In genomic region chr7:74230446-74231231, GRCh38 we compare ENCODE assay signal across 10 cellular contexts. TPM values are rescaled to one million over a fixed set of nuclear protein-coding genes. Genes with fewer than 3 reads are reported as not detected.
DNase-seq lines count a peak whose midpoint lies in the region; ATAC-seq and TF ChIP-seq lines count a peak whose summit lies in the region.
"Had no signal": no experiment of that assay in that cellular context is flagged by ENCODE, and none has a peak within 500 bp of the region (broad histone marks: within the 10 kb centered on the region; RNA-seq: fewer than 3 reads in every experiment).

No MANE protein-coding gene starts in this region.

- ATAC-seq in GM18498 (IDR thresholded peaks at IDR 0.05; ENCODE audit: unreplicated experiment) = peak; percentile 47
- ATAC-seq in GM21390 (IDR thresholded peaks at IDR 0.05; ENCODE audit: unreplicated experiment) = peak; percentile 19
- peak; percentile 10 for ATAC-seq in HG03460 (IDR thresholded peaks at IDR 0.05; ENCODE audit: unreplicated experiment)
- ATAC-seq in HG02840 (IDR thresholded peaks at IDR 0.05; ENCODE audit: low FRiP score, unreplicated experiment) = no peak
- ATAC-seq in left cardiac atrium = no peak
- ATAC-seq: psoas muscle had no signal

- DNase-seq in germinal center (ENCODE audit: low spot score) (peak; percentile 62), A673 (ENCODE audit: low spot score) (no peak), DMS153 (lab: John Stamatoyannopoulos, UW) (no peak), left cardiac atrium (no peak)
- DNase-seq: activated naive CD4-positive, alpha-beta T cell; psoas muscle had no signal

- intact Hi-C loops in A673 (cut with micrococcal nuclease; ENCODE audit: unreplicated experiment) (no loop called here), left cardiac atrium (cut with DNase I) (no loop called here)

- H3K4me3 ChIP-seq in A673 (ENCODE audit: low read depth, low read length, poor library complexity, severe bottlenecking) = no peak overlapping the region
- H3K4me3 ChIP-seq: psoas muscle had no signal

- no peak for TF ChIP-seq CTCF in A673 (conservative IDR thresholded peaks at IDR 0.05; ENCODE audit: low read depth, low read length)

- BruUV-seq in A673 (replicated peaks; lab: Mats Ljungman, UMichigan) = no TSS peak

- peaks cover 53% of the 10 kb centered on the region for H3K36me3 ChIP-seq in A673 (ENCODE audit: insufficient read depth, low read length, poor library complexity, severe bottlenecking)

- POLR2A ChIA-PET in A673 (lab: Charles Lee; ENCODE audit: low non-redundant PET) = no interaction called here

- H3K27ac ChIP-seq in A673 (ENCODE audit: low read depth, low read length, poor library complexity, severe bottlenecking) = no peak overlapping the region
- H3K27ac ChIP-seq: psoas muscle had no signal

- CTCF ChIA-PET in A673 (lab: Charles Lee) = no interaction called here

- no peaks in the 10 kb centered on the region for H3K4me1 ChIP-seq in A673 (ENCODE audit: insufficient read depth, low read length, poor library complexity, severe bottlenecking)
- H3K4me1 ChIP-seq: psoas muscle had no signal

- no peaks in the 10 kb centered on the region for H3K9me3 ChIP-seq in A673 (ENCODE audit: low read depth, low read length, poor library complexity, severe bottlenecking)
- H3K9me3 ChIP-seq: psoas muscle had no signal

- no peaks in the 10 kb centered on the region for H3K27me3 ChIP-seq in A673 (replicated peaks; ENCODE audit: insufficient read depth, low read depth, low read length, poor library complexity)

RNA-seq across cellular contexts. Expression of gene LAT2, which starts 20.8 kb away (rescaled TPM):
- total RNA-seq in A673 (2021) = 0.28 and 0.58 TPM in 2 replicates
- total RNA-seq in left cardiac atrium = 1 to 10 TPM; 4.2 to 5.6 TPM

RNA-seq across cellular contexts. Expression of gene RFC2, which starts 23.6 kb away (rescaled TPM):
- 113 and 125 TPM in 2 replicates for total RNA-seq in A673 (2021)
- total RNA-seq in left cardiac atrium = 10 to 100 TPM; 13.8 to 14.3 TPM

RNA-seq across cellular contexts. Expression of gene EIF4H, which starts 56.5 kb away (rescaled TPM):
- total RNA-seq in A673 (2021) (432 and 453 TPM in 2 replicates), left cardiac atrium (100 to 1,000 TPM; 163 to 219 TPM)

RNA-seq across cellular contexts. Expression of gene CLIP2, which starts 58.6 kb away (rescaled TPM):
- 28.9 and 33.3 TPM in 2 replicates for total RNA-seq in A673 (2021)
- total RNA-seq in left cardiac atrium = 10 to 100 TPM in 1 of 2 donors, 1 to 10 TPM in 1; 9.7 to 10.6 TPM

Comparison
In these comparisons a context has a peak if more than half of its experiments do, and no peak if none do; other contexts are left out.
1. ATAC-seq: peak in GM18498 (single experiment), GM21390 (single experiment) and HG03460 (single experiment); none in HG02840 (single experiment) and left cardiac atrium (0 of 2).